Comparison of ENCODE assay signal across 9 cellular contexts in genomic region chr5:78899922-78900362, GRCh38.
DNase-seq lines count a peak whose midpoint lies in the region; ATAC-seq and TF ChIP-seq lines count a peak whose summit lies in the region.
"Had no signal": no experiment of that assay in that cellular context is flagged by ENCODE, and none has a peak within 500 bp of the region (broad histone marks: within the 10 kb centered on the region; RNA-seq: fewer than 3 reads in every experiment).

No MANE protein-coding gene starts in this region.

- H3K36me3 ChIP-seq in ascending aorta (no peaks in the 10 kb centered on the region), lung (ENCODE audit: control insufficient read depth in 2 of 2, insufficient read depth in 2 of 2, low read length in 2 of 2) (no peaks in the 10 kb centered on the region)

- intact Hi-C loops in ascending aorta (cut with DNase I), result no loop called here

- H3K27me3 ChIP-seq in ascending aorta (no peaks in the 10 kb centered on the region), lung (ENCODE audit: control insufficient read depth, insufficient read depth) (no peaks in the 10 kb centered on the region)

- peak in 2 of 3 experiments; percentile 12 to 43 for TF ChIP-seq CTCF in ascending aorta (IDR thresholded peaks at IDR 0.05)
- peak; percentile 39 for TF ChIP-seq CTCF in lung (IDR thresholded peaks at IDR 0.05; ENCODE audit: control extremely low read depth, extremely low read depth)

- DNase-seq in stimulated activated CD4-positive, alpha-beta T cell treated with anti-CD3 and anti-CD28 coated beads, Interleukin-4, amount 100 ng/mL, for 48 hours (ENCODE audit: low read depth in 2 of 2), result peak; percentile 3 to 16
- no peak for DNase-seq in stimulated activated CD4-positive, alpha-beta T cell treated with anti-CD3 and anti-CD28 coated beads, Interleukin-4, amount 100 ng/mL, for 4 hours
- peak; percentile 54 for DNase-seq in NCI-H1694 treated with DMSO at 0.1 percent for 48 hours (lab: John Stamatoyannopoulos, UW)
- no peak for DNase-seq in ascending aorta (ENCODE audit: low spot score in 2 of 2)
- DNase-seq in lung (ENCODE audit: low spot score), result peak; percentile 36
- no peak for DNase-seq in ureter (ENCODE audit: low spot score)

- no peaks in the 10 kb centered on the region for H3K4me1 ChIP-seq in ascending aorta
- peaks cover 0 to 3% of the 10 kb centered on the region in 2 donors for H3K4me1 ChIP-seq in lung (ENCODE audit: control insufficient read depth in 2 of 2, insufficient read depth in 2 of 2, low read length in 2 of 2)

- 27 to 28% methylated on average over 3 of the region's 3 CpGs for WGBS in lung, 2 donors

- ATAC-seq in lung (ENCODE audit: insufficient read depth, low FRiP score), result no peak
- ATAC-seq in HG03108 (IDR thresholded peaks at IDR 0.05; ENCODE audit: unreplicated experiment), result no peak
- no peak for ATAC-seq in GM19023 (IDR thresholded peaks at IDR 0.05; ENCODE audit: unreplicated experiment)
- ATAC-seq: effector memory CD8-positive, alpha-beta T cell had no signal

- H3K9me3 ChIP-seq in ascending aorta (peaks cover 0 to 9% of the 10 kb centered on the region in 2 donors), lung (ENCODE audit: control insufficient read depth in 2 of 2, insufficient read depth in 1 of 2, low read length in 1 of 2) (no peaks in the 10 kb centered on the region)

- H3K27ac ChIP-seq in ascending aorta (no peak overlapping the region), lung (ENCODE audit: low read depth in 1 of 2, low read length in 1 of 2) (no peak overlapping the region)

- H3K4me3 ChIP-seq in ascending aorta (no peak overlapping the region), lung (no peak overlapping the region)

Comparison
In these comparisons a context has a peak if more than half of its experiments do, and no peak if none do; other contexts are left out.
1. DNase-seq: peak in stimulated activated CD4-positive, alpha-beta T cell treated with anti-CD3 and anti-CD28 coated beads, Interleukin-4, amount 100 ng/mL, for 48 hours (2 of 2), NCI-H1694 treated with DMSO at 0.1 percent for 48 hours (single experiment) and lung (single experiment); none in stimulated activated CD4-positive, alpha-beta T cell treated with anti-CD3 and anti-CD28 coated beads, Interleukin-4, amount 100 ng/mL, for 4 hours (0 of 2), ascending aorta (0 of 2) and ureter (single experiment).